21 cellular contexts compared by ENCODE assay signal in the genomic region with DNA sequence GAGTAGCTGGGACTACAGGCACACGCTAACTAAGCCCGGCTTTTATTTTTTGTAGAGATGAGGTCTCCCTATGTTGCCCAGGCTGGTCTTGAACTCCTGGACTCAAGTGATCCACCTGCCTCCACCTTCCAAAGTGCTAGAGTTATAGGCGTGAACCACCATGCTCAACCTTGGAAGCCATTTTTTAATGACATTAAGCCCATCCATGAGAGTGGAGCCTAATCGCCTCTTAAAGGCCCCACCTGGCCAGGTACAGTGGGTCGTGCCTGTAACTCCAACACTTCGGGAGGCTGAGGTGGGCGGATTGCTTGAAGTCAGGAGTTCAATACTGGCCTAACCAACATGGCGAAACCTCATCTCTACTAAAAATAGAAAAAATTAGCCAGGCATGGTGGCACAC. TPM values are rescaled to one million over a fixed set of nuclear protein-coding genes. Genes with fewer than 3 reads are reported as not detected.
DNase-seq lines count a peak whose midpoint lies in the region; ATAC-seq lines count a peak whose summit lies in the region.
"Had no signal": no experiment of that assay in that cellular context is flagged by ENCODE, and none has a peak within 500 bp of the region (broad histone marks: within the 10 kb centered on the region; RNA-seq: fewer than 3 reads in every experiment).

No MANE protein-coding gene starts in this region.

- intact Hi-C loops in cardiac septum (cut with DNase I) = no loop called here
- intact Hi-C loops in left cardiac atrium (cut with DNase I) = loop anchor here in 1 of 2 donors (10.0 kb wide), 1 partner anchor 202 kb away; no protein-coding TSS in a partner anchor

- ATAC-seq in activated CD8-positive, alpha-beta memory T cell treated with anti-CD3 and anti-CD28 coated beads, Interleukin-2, amount 10 ng/mL, durations not matched to agents 7 days and 5 days = no peak
- no peak for ATAC-seq in left cardiac atrium
- ATAC-seq in left lobe of liver = no peak
- no peak for ATAC-seq in GM21526 (IDR thresholded peaks at IDR 0.05; ENCODE audit: low FRiP score, unreplicated experiment)
- ATAC-seq: GM12878, GM23338, HCT116 had no signal

- H3K9me3 Mint-ChIP-seq in activated CD8-positive, alpha-beta memory T cell treated with anti-CD3 and anti-CD28 coated beads, Interleukin-2, amount 10 ng/mL, durations not matched to agents 7 days and 5 days (ENCODE audit: low read depth) = no peaks in the 10 kb centered on the region
- H3K9me3 Mint-ChIP-seq: CD14-positive monocyte; CD4-positive, alpha-beta T cell; H9 had no signal

- no peak overlapping the region for H3K4me3 Mint-ChIP-seq in activated CD8-positive, alpha-beta memory T cell treated with anti-CD3 and anti-CD28 coated beads, Interleukin-2, amount 10 ng/mL, durations not matched to agents 7 days and 5 days
- H3K4me3 Mint-ChIP-seq: CD14-positive monocyte; CD4-positive, alpha-beta T cell; CD8-positive, alpha-beta memory T cell; GM23338; H9 had no signal

- DNase-seq in activated CD8-positive, alpha-beta memory T cell treated with anti-CD3 and anti-CD28 coated beads for 24 hours = peak; percentile 24
- DNase-seq in activated CD8-positive, alpha-beta memory T cell treated with anti-CD3 and anti-CD28 coated beads, Interleukin-2, amount 10 ng/mL, durations not matched to agents 7 days and 5 days = no peak
- DNase-seq in cardiac septum (ENCODE audit: low spot score) = peak; percentile 58
- no peak for DNase-seq in left cardiac atrium
- peak; percentile 15 for DNase-seq in left lobe of liver (ENCODE audit: low spot score)
- no peak for DNase-seq in activated T-cell treated with anti-CD3 and anti-CD28 coated beads, Interleukin-2, amount 50 U/mL, for 48 hours
- DNase-seq: ACHN; AML-193; BE2C; CD4-positive, alpha-beta T cell; CD8-positive, alpha-beta memory T cell; DMS 273 treated with DMSO at 0.1 percent for 48 hours; DMS79; EL; GDM1; H9 had no signal

- CTCF ChIA-PET in activated CD8-positive, alpha-beta memory T cell treated with anti-CD3 and anti-CD28 coated beads, Interleukin-2, amount 10 ng/mL, durations not matched to agents 7 days and 5 days (lab: Charles Lee) = interaction anchor here (1.0 kb wide), 1 partner anchor 30 kb away, joined by 3 read pairs; no protein-coding TSS in a partner anchor

- no peak overlapping the region for H3K27ac Mint-ChIP-seq in activated CD8-positive, alpha-beta memory T cell treated with anti-CD3 and anti-CD28 coated beads, Interleukin-2, amount 10 ng/mL, durations not matched to agents 7 days and 5 days
- H3K27ac Mint-ChIP-seq: CD14-positive monocyte; CD4-positive, alpha-beta T cell; GM23338; H9 had no signal

- no peaks in the 10 kb centered on the region for H3K4me1 Mint-ChIP-seq in activated CD8-positive, alpha-beta memory T cell treated with anti-CD3 and anti-CD28 coated beads, Interleukin-2, amount 10 ng/mL, durations not matched to agents 7 days and 5 days
- H3K4me1 Mint-ChIP-seq: GM23338, H9 had no signal

- H3K27me3 Mint-ChIP-seq in activated CD8-positive, alpha-beta memory T cell treated with anti-CD3 and anti-CD28 coated beads, Interleukin-2, amount 10 ng/mL, durations not matched to agents 7 days and 5 days = peaks cover 8% of the 10 kb centered on the region

- no peaks in the 10 kb centered on the region for H3K36me3 Mint-ChIP-seq in activated CD8-positive, alpha-beta memory T cell treated with anti-CD3 and anti-CD28 coated beads, Interleukin-2, amount 10 ng/mL, durations not matched to agents 7 days and 5 days
- H3K36me3 Mint-ChIP-seq: CD14-positive monocyte; CD8-positive, alpha-beta memory T cell had no signal

RNA-seq across cellular contexts. Expression of a gene that starts 41.6 kb away (rescaled TPM):
- total RNA-seq in activated CD8-positive, alpha-beta memory T cell treated with anti-CD3 and anti-CD28 coated beads, Interleukin-2, amount 10 ng/mL, durations not matched to agents 7 days and 5 days = under 1 TPM; 0.06 to 0.14 TPM
- total RNA-seq in cardiac septum (0.03 TPM), left cardiac atrium (under 1 TPM; 0.60 to 0.82 TPM), left lobe of liver (0.30 TPM)

Comparison
In these comparisons a context has a peak if more than half of its experiments do, and no peak if none do; other contexts are left out.
1. DNase-seq: peak in activated CD8-positive, alpha-beta memory T cell treated with anti-CD3 and anti-CD28 coated beads for 24 hours (single experiment), cardiac septum (single experiment) and left lobe of liver (single experiment); none in activated CD8-positive, alpha-beta memory T cell treated with anti-CD3 and anti-CD28 coated beads, Interleukin-2, amount 10 ng/mL, durations not matched to agents 7 days and 5 days (single experiment), left cardiac atrium (single experiment) and activated T-cell treated with anti-CD3 and anti-CD28 coated beads, Interleukin-2, amount 50 U/mL, for 48 hours (0 of 2).